Comparison of ENCODE assay signal across 2 cellular contexts in genomic region chr6:13814938-13815575, GRCh38.
TF ChIP-seq lines count a peak whose summit lies in the region.

No MANE protein-coding gene starts in this region.

TF ChIP-seq in SK-N-SH, 30 proteins besides CTCF, POLR2A, EP300 and RAD21 (continued from another document):
- TF ChIP-seq MEF2A (IDR thresholded peaks at IDR 0.05; ENCODE audit: borderline replicate concordance, low read depth) (no peak), GABPA (IDR thresholded peaks at IDR 0.05; ENCODE audit: low read depth) (no peak), GATA2 (CRISPR knock-in tag; IDR thresholded peaks at IDR 0.05) (no peak), MAX (IDR thresholded peaks at IDR 0.05; ENCODE audit: low read depth) (no peak), PBX3 (IDR thresholded peaks at IDR 0.05) (no peak), MXI1 (IDR thresholded peaks at IDR 0.05; ENCODE audit: low read depth, low read length) (no peak), RCOR1 (IDR thresholded peaks at IDR 0.05; ENCODE audit: low read length) (no peak; the same call in 1 of the 2 replicates), NFIC (IDR thresholded peaks at IDR 0.05; ENCODE audit: borderline replicate concordance) (no peak)
- TF ChIP-seq, protein P1, sequence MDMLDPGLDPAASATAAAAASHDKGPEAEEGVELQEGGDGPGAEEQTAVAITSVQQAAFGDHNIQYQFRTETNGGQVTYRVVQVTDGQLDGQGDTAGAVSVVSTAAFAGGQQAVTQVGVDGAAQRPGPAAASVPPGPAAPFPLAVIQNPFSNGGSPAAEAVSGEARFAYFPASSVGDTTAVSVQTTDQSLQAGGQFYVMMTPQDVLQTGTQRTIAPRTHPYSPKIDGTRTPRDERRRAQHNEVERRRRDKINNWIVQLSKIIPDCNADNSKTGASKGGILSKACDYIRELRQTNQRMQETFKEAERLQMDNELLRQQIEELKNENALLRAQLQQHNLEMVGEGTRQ (IDR thresholded peaks at IDR 0.05; ENCODE audit: borderline replicate concordance, low read depth, low read length): no peak
- TF ChIP-seq, protein P2, sequence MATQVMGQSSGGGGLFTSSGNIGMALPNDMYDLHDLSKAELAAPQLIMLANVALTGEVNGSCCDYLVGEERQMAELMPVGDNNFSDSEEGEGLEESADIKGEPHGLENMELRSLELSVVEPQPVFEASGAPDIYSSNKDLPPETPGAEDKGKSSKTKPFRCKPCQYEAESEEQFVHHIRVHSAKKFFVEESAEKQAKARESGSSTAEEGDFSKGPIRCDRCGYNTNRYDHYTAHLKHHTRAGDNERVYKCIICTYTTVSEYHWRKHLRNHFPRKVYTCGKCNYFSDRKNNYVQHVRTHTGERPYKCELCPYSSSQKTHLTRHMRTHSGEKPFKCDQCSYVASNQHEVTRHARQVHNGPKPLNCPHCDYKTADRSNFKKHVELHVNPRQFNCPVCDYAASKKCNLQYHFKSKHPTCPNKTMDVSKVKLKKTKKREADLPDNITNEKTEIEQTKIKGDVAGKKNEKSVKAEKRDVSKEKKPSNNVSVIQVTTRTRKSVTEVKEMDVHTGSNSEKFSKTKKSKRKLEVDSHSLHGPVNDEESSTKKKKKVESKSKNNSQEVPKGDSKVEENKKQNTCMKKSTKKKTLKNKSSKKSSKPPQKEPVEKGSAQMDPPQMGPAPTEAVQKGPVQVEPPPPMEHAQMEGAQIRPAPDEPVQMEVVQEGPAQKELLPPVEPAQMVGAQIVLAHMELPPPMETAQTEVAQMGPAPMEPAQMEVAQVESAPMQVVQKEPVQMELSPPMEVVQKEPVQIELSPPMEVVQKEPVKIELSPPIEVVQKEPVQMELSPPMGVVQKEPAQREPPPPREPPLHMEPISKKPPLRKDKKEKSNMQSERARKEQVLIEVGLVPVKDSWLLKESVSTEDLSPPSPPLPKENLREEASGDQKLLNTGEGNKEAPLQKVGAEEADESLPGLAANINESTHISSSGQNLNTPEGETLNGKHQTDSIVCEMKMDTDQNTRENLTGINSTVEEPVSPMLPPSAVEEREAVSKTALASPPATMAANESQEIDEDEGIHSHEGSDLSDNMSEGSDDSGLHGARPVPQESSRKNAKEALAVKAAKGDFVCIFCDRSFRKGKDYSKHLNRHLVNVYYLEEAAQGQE (IDR thresholded peaks at IDR 0.05; ENCODE audit: low read depth, low read length): no peak

TF ChIP-seq in SK-N-SH treated with all-trans-retinoic acid at 6 μM for 48 hours, 23 proteins besides CTCF, POLR2A, EP300 and RAD21 (continued from another document):
- TF ChIP-seq, protein P3, sequence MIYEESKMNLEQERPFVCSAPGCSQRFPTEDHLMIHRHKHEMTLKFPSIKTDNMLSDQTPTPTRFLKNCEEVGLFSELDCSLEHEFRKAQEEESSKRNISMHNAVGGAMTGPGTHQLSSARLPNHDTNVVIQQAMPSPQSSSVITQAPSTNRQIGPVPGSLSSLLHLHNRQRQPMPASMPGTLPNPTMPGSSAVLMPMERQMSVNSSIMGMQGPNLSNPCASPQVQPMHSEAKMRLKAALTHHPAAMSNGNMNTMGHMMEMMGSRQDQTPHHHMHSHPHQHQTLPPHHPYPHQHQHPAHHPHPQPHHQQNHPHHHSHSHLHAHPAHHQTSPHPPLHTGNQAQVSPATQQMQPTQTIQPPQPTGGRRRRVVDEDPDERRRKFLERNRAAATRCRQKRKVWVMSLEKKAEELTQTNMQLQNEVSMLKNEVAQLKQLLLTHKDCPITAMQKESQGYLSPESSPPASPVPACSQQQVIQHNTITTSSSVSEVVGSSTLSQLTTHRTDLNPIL (CRISPR knock-in tag; IDR thresholded peaks at IDR 0.05; ENCODE audit: low read depth): no peak
- TF ChIP-seq, protein P4, sequence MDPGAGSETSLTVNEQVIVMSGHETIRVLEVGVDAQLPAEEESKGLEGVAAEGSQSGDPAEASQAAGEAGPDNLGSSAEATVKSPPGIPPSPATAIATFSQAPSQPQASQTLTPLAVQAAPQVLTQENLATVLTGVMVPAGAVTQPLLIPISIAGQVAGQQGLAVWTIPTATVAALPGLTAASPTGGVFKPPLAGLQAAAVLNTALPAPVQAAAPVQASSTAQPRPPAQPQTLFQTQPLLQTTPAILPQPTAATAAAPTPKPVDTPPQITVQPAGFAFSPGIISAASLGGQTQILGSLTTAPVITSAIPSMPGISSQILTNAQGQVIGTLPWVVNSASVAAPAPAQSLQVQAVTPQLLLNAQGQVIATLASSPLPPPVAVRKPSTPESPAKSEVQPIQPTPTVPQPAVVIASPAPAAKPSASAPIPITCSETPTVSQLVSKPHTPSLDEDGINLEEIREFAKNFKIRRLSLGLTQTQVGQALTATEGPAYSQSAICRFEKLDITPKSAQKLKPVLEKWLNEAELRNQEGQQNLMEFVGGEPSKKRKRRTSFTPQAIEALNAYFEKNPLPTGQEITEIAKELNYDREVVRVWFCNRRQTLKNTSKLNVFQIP (CRISPR knock-in tag; IDR thresholded peaks at IDR 0.05; ENCODE audit: borderline replicate concordance, low read depth): no peak
- TF ChIP-seq ZC3H10 (CRISPR knock-in tag; IDR thresholded peaks at IDR 0.05) (no peak), ZNF70 (CRISPR knock-in tag; IDR thresholded peaks at IDR 0.05) (no peak), TCF4 (CRISPR knock-in tag; IDR thresholded peaks at IDR 0.05; ENCODE audit: borderline replicate concordance) (no peak), OSR1 (CRISPR knock-in tag; IDR thresholded peaks at IDR 0.05) (no peak), ESRRG (CRISPR knock-in tag; IDR thresholded peaks at IDR 0.05) (no peak), TSHZ2 (CRISPR knock-in tag; IDR thresholded peaks at IDR 0.05) (no peak), GLIS3 (CRISPR knock-in tag; IDR thresholded peaks at IDR 0.05) (no peak)
- TF ChIP-seq, protein P5, sequence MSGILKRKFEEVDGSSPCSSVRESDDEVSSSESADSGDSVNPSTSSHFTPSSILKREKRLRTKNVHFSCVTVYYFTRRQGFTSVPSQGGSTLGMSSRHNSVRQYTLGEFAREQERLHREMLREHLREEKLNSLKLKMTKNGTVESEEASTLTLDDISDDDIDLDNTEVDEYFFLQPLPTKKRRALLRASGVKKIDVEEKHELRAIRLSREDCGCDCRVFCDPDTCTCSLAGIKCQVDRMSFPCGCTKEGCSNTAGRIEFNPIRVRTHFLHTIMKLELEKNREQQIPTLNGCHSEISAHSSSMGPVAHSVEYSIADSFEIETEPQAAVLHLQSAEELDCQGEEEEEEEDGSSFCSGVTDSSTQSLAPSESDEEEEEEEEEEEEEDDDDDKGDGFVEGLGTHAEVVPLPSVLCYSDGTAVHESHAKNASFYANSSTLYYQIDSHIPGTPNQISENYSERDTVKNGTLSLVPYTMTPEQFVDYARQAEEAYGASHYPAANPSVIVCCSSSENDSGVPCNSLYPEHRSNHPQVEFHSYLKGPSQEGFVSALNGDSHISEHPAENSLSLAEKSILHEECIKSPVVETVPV (CRISPR knock-in tag; IDR thresholded peaks at IDR 0.05): no peak
- TF ChIP-seq, protein P6, sequence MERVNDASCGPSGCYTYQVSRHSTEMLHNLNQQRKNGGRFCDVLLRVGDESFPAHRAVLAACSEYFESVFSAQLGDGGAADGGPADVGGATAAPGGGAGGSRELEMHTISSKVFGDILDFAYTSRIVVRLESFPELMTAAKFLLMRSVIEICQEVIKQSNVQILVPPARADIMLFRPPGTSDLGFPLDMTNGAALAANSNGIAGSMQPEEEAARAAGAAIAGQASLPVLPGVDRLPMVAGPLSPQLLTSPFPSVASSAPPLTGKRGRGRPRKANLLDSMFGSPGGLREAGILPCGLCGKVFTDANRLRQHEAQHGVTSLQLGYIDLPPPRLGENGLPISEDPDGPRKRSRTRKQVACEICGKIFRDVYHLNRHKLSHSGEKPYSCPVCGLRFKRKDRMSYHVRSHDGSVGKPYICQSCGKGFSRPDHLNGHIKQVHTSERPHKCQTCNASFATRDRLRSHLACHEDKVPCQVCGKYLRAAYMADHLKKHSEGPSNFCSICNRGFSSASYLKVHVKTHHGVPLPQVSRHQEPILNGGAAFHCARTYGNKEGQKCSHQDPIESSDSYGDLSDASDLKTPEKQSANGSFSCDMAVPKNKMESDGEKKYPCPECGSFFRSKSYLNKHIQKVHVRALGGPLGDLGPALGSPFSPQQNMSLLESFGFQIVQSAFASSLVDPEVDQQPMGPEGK (CRISPR knock-in tag; IDR thresholded peaks at IDR 0.05; ENCODE audit: borderline replicate concordance): no peak
